Comparison of ENCODE assay signal across 8 cellular contexts in the genomic region with DNA sequence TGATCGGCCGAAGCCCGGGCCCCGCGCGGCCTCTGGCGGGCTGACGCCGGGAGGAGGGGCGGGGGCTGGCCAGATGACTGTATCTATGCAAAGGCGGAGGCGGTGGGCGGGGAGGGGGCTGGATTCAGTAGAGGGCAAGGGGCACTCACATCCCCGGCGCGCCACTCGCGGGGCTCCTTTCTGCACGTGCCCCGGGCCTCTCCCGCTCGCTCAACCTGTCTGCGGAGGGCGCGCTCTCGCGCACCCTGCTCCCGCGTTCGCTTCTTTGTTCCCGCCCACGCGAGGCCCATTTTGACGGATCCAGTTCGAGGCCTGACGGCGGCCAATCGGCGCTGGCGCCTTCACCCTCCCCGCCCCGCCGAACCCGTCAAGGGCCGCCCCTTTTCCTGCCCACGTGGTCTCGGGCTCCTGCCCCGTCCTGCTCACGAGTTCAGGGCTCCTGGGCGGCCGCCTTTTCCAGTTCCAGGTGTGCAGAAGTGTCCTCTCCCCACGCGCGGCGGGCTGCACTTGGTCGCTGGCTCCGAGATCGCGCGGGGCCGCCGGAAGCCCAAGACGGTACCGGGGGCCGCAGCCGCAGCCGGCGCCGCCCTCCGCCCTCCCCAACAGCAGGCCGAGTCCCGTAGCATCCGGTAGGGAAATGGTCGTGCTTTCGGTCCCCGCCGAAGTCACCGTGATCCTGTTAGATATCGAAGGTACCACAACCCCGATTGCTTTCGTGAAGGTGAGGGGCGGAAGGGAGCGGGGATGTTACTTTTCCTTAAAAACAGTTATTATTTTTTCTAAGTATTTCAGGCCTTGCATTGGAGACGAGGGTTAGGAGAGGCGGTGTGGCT. TPM values are rescaled to one million over a fixed set of nuclear protein-coding genes. Genes with fewer than 3 reads are reported as not detected.
A peak's percentile ranks its signal among the peaks of the same experiment; 100 is the strongest.
DNase-seq lines count a peak whose midpoint lies in the region; ATAC-seq and TF ChIP-seq lines count a peak whose summit lies in the region.

A gene (plus strand): TSS at position 398 of the 833 bp plus-strand sequence. CDS start 240 bp downstream, at position 638.
A gene (minus strand): TSS at position 270 of the 833 bp plus-strand sequence. CDS start 772 bp downstream, outside the sequence.

- DNase-seq in AG08395 (ENCODE audit: low spot score) (peak; percentile 95), NCI-H345 (lab: John Stamatoyannopoulos, UW) (peak; percentile 94), activated B cell treated with CpG ODN at 0.5 μM for 24 hours (peak; percentile 95), caudate nucleus (lab: John Stamatoyannopoulos, UW) (peak; percentile 63 to 99 (median 96)), iris pigment epithelial cell (ENCODE audit: low read depth) (peak; percentile 96)
- peak; percentile 99 for DNase-seq in stimulated activated CD4-positive, alpha-beta T cell treated with anti-CD3 and anti-CD28 coated beads, Interleukin-12 subunit alpha, Interleukin-12 subunit beta, amount 100 ng/mL, for 4 hours

- peak within 1 kb of the TSS; percentile 96 for H3K27ac ChIP-seq in caudate nucleus (ENCODE audit: low read depth, low read length)

- H3K4me3 Mint-ChIP-seq in activated B cell treated with CpG ODN at 0.5 μM for 24 hours: peak within 1 kb of the TSS; percentile 100

- ATAC-seq in HG03196 (IDR thresholded peaks at IDR 0.05; ENCODE audit: unreplicated experiment): peak; percentile 77
- peak; percentile 71 for ATAC-seq in activated B cell treated with CpG ODN at 0.5 μM for 24 hours (ENCODE audit: low read depth)

- H3K27me3 Mint-ChIP-seq in activated B cell treated with CpG ODN at 0.5 μM for 24 hours: no peaks in the 10 kb centered on the region

- H3K9me3 Mint-ChIP-seq in activated B cell treated with CpG ODN at 0.5 μM for 24 hours: no peaks in the 10 kb centered on the region

- CTCF ChIA-PET in activated B cell treated with CpG ODN at 0.5 μM for 24 hours (lab: Charles Lee): interaction anchor here (1.7 kb wide), 2 partner anchors 9 to 146 kb away, joined by 5 to 11 read pairs; no protein-coding TSS in a partner anchor

- H3K36me3 Mint-ChIP-seq in activated B cell treated with CpG ODN at 0.5 μM for 24 hours (ENCODE audit: low read depth): peaks cover 64% of the 10 kb centered on the region

- peak within 1 kb of the TSS; percentile 99 for H3K27ac Mint-ChIP-seq in activated B cell treated with CpG ODN at 0.5 μM for 24 hours

- in situ Hi-C loops in GM18951 (cut with MboI; ENCODE audit: low sequenced_read_pairs, unreplicated experiment): no loop called here

- peak; percentile 63 for TF ChIP-seq POLR2A in GM18951 (IDR thresholded peaks at IDR 0.05; ENCODE audit: extremely low read depth, insufficient read depth, insufficient read length)

- no peak for TF ChIP-seq CTCF in activated B cell treated with CpG ODN at 0.5 μM for 24 hours (IDR thresholded peaks at IDR 0.05)

- POLR2A ChIA-PET in activated B cell treated with CpG ODN at 0.5 μM for 24 hours (lab: Charles Lee): interaction anchor here (0.5 to 6.2 kb wide), 20 partner anchors 10 to 1152 kb away, joined by 3 to 199 read pairs (median 4); a partner anchor contains a TSS

- peaks cover 57% of the 10 kb centered on the region for H3K4me1 Mint-ChIP-seq in activated B cell treated with CpG ODN at 0.5 μM for 24 hours

- intact Hi-C loops in activated B cell treated with CpG ODN at 0.5 μM for 24 hours (cut with micrococcal nuclease): loop anchor here (1.0 to 2.0 kb wide), 8 partner anchors 32 to 1055 kb away; a partner anchor contains a TSS

RNA-seq across cellular contexts. Expression of the first gene that starts in this region (rescaled TPM):
- 24.6 and 26.0 TPM in 2 replicates for total RNA-seq in activated B cell treated with CpG ODN at 0.5 μM for 24 hours

RNA-seq across cellular contexts. Expression of the second gene that starts in this region (rescaled TPM):
- total RNA-seq in activated B cell treated with CpG ODN at 0.5 μM for 24 hours: 432 and 439 TPM in 2 replicates

Comparison
In these comparisons a context has a peak if more than half of its experiments do, and no peak if none do; other contexts are left out.
1. Peak in every context shown above with its lines: DNase-seq, ATAC-seq and H3K27ac ChIP-seq.